In genomic region chr2:196233808-196234501, GRCh38 we compare ENCODE assay signal across 8 cellular contexts.
DNase-seq lines count a peak whose midpoint lies in the region; ATAC-seq and TF ChIP-seq lines count a peak whose summit lies in the region.

No MANE protein-coding gene starts in this region.

- intact Hi-C loops in heart left ventricle (cut with DNase I) = no loop called here

- H3K4me3 Mint-ChIP-seq in endodermal cell = no peak overlapping the region

- DNase-seq in SK-N-MC (ENCODE audit: low read depth, low spot score) = peak; percentile 70
- DNase-seq in heart left ventricle = no peak
- no peak for DNase-seq in endodermal cell
- no peak for DNase-seq in GM10266 (ENCODE audit: extremely low spot score)
- DNase-seq in germinal center (ENCODE audit: low spot score) = no peak
- DNase-seq in NOMO-1 treated with dmso at 0.1 percent for 144 hours (lab: John Stamatoyannopoulos, UW; ENCODE audit: unreplicated experiment) = no peak

- no peaks in the 10 kb centered on the region for H3K4me1 Mint-ChIP-seq in endodermal cell

- H3K9me3 ChIP-seq in SK-N-MC (ENCODE audit: low read depth, low read length) (no peaks in the 10 kb centered on the region), heart left ventricle (no peaks in the 10 kb centered on the region), endodermal cell (ENCODE audit: control insufficient read depth, low read length) (no peaks in the 10 kb centered on the region)

- H3K27ac ChIP-seq in SK-N-MC (peak overlapping the region; percentile 98), heart left ventricle (peak overlapping the region in 8 of 12 donors; percentile 11 to 85 (median 45)), endodermal cell (ENCODE audit: low read depth, low read length) (no peak overlapping the region)

- 74 to 82% (median 78%) methylated on average over 4 of the region's 4 CpGs for WGBS in heart left ventricle, 4 donors
- 94% methylated on average over 3 of the region's 4 CpGs; no CpG with 5 or more reads in 1 of the 2 experiments for WGBS in endodermal cell (ENCODE audit: insufficient coverage in 1 of 2, insufficient read length in 1 of 2), 2 experiments

- H3K9me3 Mint-ChIP-seq in endodermal cell = no peaks in the 10 kb centered on the region

- peaks cover 6% of the 10 kb centered on the region for H3K36me3 Mint-ChIP-seq in endodermal cell (ENCODE audit: low read depth)

- no peaks in the 10 kb centered on the region for H3K27me3 Mint-ChIP-seq in endodermal cell (ENCODE audit: insufficient read depth)

- H3K9ac ChIP-seq in SK-N-MC (ENCODE audit: insufficient read length) (peak overlapping the region; percentile 44), endodermal cell (ENCODE audit: extremely low read depth, low read length, poor library complexity, severe bottlenecking) (no peak overlapping the region)

- H3K36me3 ChIP-seq in SK-N-MC (ENCODE audit: insufficient read depth, low read length) = no peaks in the 10 kb centered on the region
- peaks cover 0 to 25% (median 0%) of the 10 kb centered on the region in 9 donors for H3K36me3 ChIP-seq in heart left ventricle
- H3K36me3 ChIP-seq in endodermal cell (ENCODE audit: control insufficient read depth, insufficient read depth, low read length) = no peaks in the 10 kb centered on the region

- TF ChIP-seq POLR2A in heart left ventricle (IDR thresholded peaks at IDR 0.05) = no peak

- no peaks in the 10 kb centered on the region for H3K27me3 ChIP-seq in heart left ventricle
- H3K27me3 ChIP-seq in endodermal cell (ENCODE audit: control insufficient read depth, insufficient read depth, low read length, poor library complexity, severe bottlenecking) = no peaks in the 10 kb centered on the region

- H3K4me3 ChIP-seq in SK-N-MC (peak overlapping the region; percentile 64), heart left ventricle (no peak overlapping the region), endodermal cell (ENCODE audit: low read length) (no peak overlapping the region)

- H3K4me1 ChIP-seq in heart left ventricle (peaks cover 0 to 58% (median 24%) of the 10 kb centered on the region in 12 donors), endodermal cell (ENCODE audit: control insufficient read depth, insufficient read depth, low read length) (no peaks in the 10 kb centered on the region)

- TF ChIP-seq CTCF in heart left ventricle (IDR thresholded peaks at IDR 0.05) = no peak
- TF ChIP-seq CTCF in endodermal cell (conservative IDR thresholded peaks at IDR 0.05) = no peak
- TF ChIP-seq CTCF in GM10266 (IDR thresholded peaks at IDR 0.05; ENCODE audit: control insufficient read depth, insufficient read depth, low read depth, missing control alignments) = no peak

- peak; percentile 70 for ATAC-seq in GM19023 (IDR thresholded peaks at IDR 0.05; ENCODE audit: unreplicated experiment)
- ATAC-seq in HG02938 (IDR thresholded peaks at IDR 0.05; ENCODE audit: unreplicated experiment) = peak; percentile 86
- peak in 2 of 4 donors; percentile 11 to 43 for ATAC-seq in heart left ventricle

- no peak overlapping the region for H3K27ac Mint-ChIP-seq in endodermal cell
